1 cellular context compared by ENCODE assay signal in genomic region chr11:128116447-128117240, GRCh38.
TF ChIP-seq lines count a peak whose summit lies in the region.

No MANE protein-coding gene starts in this region.

TF ChIP-seq in IMR-90, 13 proteins besides CTCF, POLR2A, EP300 and RAD21 (continued from another document):
- TF ChIP-seq USF2 (IDR thresholded peaks at IDR 0.05; ENCODE audit: low read depth, low read length) (no peak), SMC3 (IDR thresholded peaks at IDR 0.05; ENCODE audit: low read depth, low read length) (no peak), MXI1 (IDR thresholded peaks at IDR 0.05; ENCODE audit: borderline replicate concordance, low read depth, low read length) (no peak), RFX5 (IDR thresholded peaks at IDR 0.05; ENCODE audit: low read depth, low read length) (no peak), CEBPB (IDR thresholded peaks at IDR 0.05; ENCODE audit: low read depth, low read length) (no peak), RCOR1 (IDR thresholded peaks at IDR 0.05; ENCODE audit: insufficient replicate concordance, low read length) (no peak), BHLHE40 (IDR thresholded peaks at IDR 0.05; ENCODE audit: low read depth, low read length) (no peak), MAFK (IDR thresholded peaks at IDR 0.05; ENCODE audit: low read depth, low read length) (no peak)
TF ChIP-seq in IMR-90: peak in this region for 0.
